In genomic region chr6:27889275-27889627, GRCh38 we compare ENCODE assay signal across 1 cellular context.
TF ChIP-seq lines count a peak whose summit lies in the region.

No MANE protein-coding gene starts in this region.

TF ChIP-seq in K562, 482 proteins besides CTCF, POLR2A, EP300 and RAD21 (continued from another document):
- TF ChIP-seq ATF3 (IDR thresholded peaks at IDR 0.05) (peak; percentile 41), ATF3 (CRISPR knock-in tag; conservative IDR thresholded peaks at IDR 0.05) (no peak), CEBPG (CRISPR knock-in tag; IDR thresholded peaks at IDR 0.05) (peak; percentile 79), CEBPG (tag; conservative IDR thresholded peaks at IDR 0.05 in 1 of 2, IDR thresholded peaks at IDR 0.05 in 1 of 2) (peak; percentile 88 to 93), ETV6 (IDR thresholded peaks at IDR 0.05; ENCODE audit: borderline replicate concordance in 1 of 2, low read depth in 2 of 2, low read length in 1 of 2) (no peak), ETV6 (CRISPR knock-in tag; IDR thresholded peaks at IDR 0.05; ENCODE audit: borderline replicate concordance) (no peak), ELF4 (CRISPR knock-in tag; IDR thresholded peaks at IDR 0.05) (0 out of 2 replicates have a peak, but pooled peaks have one; percentile 17), ETV5 (CRISPR knock-in tag; IDR thresholded peaks at IDR 0.05; ENCODE audit: low read depth) (0 out of 2 replicates have a peak, but pooled peaks have one; percentile 5)
- TF ChIP-seq, protein P1, sequence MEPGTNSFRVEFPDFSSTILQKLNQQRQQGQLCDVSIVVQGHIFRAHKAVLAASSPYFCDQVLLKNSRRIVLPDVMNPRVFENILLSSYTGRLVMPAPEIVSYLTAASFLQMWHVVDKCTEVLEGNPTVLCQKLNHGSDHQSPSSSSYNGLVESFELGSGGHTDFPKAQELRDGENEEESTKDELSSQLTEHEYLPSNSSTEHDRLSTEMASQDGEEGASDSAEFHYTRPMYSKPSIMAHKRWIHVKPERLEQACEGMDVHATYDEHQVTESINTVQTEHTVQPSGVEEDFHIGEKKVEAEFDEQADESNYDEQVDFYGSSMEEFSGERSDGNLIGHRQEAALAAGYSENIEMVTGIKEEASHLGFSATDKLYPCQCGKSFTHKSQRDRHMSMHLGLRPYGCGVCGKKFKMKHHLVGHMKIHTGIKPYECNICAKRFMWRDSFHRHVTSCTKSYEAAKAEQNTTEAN (CRISPR knock-in tag; IDR thresholded peaks at IDR 0.05), result no peak
- TF ChIP-seq, protein P2, sequence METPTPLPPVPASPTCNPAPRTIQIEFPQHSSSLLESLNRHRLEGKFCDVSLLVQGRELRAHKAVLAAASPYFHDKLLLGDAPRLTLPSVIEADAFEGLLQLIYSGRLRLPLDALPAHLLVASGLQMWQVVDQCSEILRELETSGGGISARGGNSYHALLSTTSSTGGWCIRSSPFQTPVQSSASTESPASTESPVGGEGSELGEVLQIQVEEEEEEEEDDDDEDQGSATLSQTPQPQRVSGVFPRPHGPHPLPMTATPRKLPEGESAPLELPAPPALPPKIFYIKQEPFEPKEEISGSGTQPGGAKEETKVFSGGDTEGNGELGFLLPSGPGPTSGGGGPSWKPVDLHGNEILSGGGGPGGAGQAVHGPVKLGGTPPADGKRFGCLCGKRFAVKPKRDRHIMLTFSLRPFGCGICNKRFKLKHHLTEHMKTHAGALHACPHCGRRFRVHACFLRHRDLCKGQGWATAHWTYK (CRISPR knock-in tag; IDR thresholded peaks at IDR 0.05), result 0 out of 2 replicates have a peak, but pooled peaks have one; percentile 36
- TF ChIP-seq, protein P3, sequence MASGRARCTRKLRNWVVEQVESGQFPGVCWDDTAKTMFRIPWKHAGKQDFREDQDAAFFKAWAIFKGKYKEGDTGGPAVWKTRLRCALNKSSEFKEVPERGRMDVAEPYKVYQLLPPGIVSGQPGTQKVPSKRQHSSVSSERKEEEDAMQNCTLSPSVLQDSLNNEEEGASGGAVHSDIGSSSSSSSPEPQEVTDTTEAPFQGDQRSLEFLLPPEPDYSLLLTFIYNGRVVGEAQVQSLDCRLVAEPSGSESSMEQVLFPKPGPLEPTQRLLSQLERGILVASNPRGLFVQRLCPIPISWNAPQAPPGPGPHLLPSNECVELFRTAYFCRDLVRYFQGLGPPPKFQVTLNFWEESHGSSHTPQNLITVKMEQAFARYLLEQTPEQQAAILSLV (tag; IDR thresholded peaks at IDR 0.05), result peak; percentile 84
TF ChIP-seq in K562: peak in this region for 10.
